ENCODE assay signal across 7 cellular contexts in the genomic region with DNA sequence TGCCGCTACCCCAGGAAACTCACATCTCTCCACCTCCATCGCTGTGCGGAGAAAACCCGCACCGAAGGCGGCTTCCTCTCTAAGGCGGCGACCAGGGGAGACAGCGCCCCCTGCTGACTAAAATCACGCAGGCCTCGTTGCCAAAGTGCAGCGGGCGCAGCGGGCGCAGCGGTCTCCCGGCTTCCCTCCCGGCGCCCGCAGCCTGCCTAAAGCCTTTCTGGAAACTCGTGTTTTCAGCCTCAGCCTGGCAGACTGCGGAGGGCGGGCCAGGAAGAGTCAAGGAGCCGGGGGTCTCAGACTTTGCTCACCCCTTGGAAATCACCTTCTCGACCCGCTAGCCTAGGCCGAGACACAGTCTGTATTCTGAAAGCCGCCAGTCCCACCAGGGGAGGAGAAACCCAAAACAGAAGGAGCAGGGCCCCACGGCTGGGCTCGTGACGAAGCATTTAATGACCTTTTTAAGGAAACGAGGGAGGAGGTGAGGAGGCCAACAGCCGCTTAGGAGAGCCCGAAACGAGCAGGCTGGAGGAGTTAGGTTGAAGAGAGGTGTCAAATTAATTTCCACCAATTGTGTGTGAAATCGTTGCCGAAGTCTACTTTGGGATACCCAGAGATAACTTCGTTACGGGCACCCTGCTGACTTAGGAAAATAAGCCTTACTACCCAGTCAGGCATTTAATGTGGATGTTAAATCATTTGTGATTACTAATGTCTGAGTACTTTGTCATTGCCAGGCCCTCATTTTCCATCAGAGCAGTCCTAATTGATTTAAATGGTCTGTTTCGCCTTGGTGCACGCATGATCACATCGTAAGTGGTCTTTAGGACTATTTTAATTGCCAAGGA. TPM values are rescaled to one million over a fixed set of nuclear protein-coding genes. Genes with fewer than 3 reads are reported as not detected.
DNase-seq lines count a peak whose midpoint lies in the region; ATAC-seq, FAIRE-seq and TF ChIP-seq lines count a peak whose summit lies in the region.

No MANE protein-coding gene starts in this region.

- RAD21 ChIA-PET in GM12878 (lab: Charles Lee; ENCODE audit: unreplicated experiment), result no interaction called here

- no TSS peak for BruUV-seq in GM12878 (replicated peaks; lab: Mats Ljungman, UMichigan)

- TF ChIP-seq CTCF in GM12878 (IDR thresholded peaks at IDR 0.05 in 2 of 3, conservative IDR thresholded peaks at IDR 0.05 in 1 of 3; ENCODE audit: control insufficient read depth in 2 of 3, extremely low read depth in 1 of 3, insufficient read depth in 1 of 3, low read depth in 3 of 3, low read length in 3 of 3) (peak; percentile 68 to 82 (median 81)), keratinocyte (optimal IDR thresholded peaks at IDR 0.05 in 1 of 3, IDR thresholded peaks at IDR 0.05 in 1 of 3, conservative IDR thresholded peaks at IDR 0.05 in 1 of 3; ENCODE audit: extremely low read depth in 1 of 3, insufficient read depth in 2 of 3, low read length in 3 of 3) (peak; percentile 67 to 84 (median 73))

- FAIRE-seq in GM12878 (lab: Jason Lieb, UNC) (no peak), keratinocyte (lab: Jason Lieb, UNC) (no peak)

- WGBS in GM12878 (ENCODE audit: insufficient coverage, insufficient replicate concordance, low lambda C conversion rate, missing lambda C conversion rate), result 21% methylated on average over 36 of the region's 42 CpGs

- no peaks in the 10 kb centered on the region; the same call in 2 of the 3 replicates for H3K9me3 ChIP-seq in GM12878 (replicated peaks; ENCODE audit: control insufficient read depth, insufficient read depth, low read length)
- H3K9me3 ChIP-seq in keratinocyte (ENCODE audit: control insufficient read depth, low read depth, low read length), result no peaks in the 10 kb centered on the region

- ATAC-seq in GM18858 (IDR thresholded peaks at IDR 0.05; ENCODE audit: unreplicated experiment) (peak; percentile 46), HG03280 (IDR thresholded peaks at IDR 0.05; ENCODE audit: unreplicated experiment) (peak; percentile 81), GM12878 (peak; percentile 89), GM19035 (IDR thresholded peaks at IDR 0.05; ENCODE audit: unreplicated experiment) (no peak)

- H2AFZ ChIP-seq in GM12878 (ENCODE audit: control insufficient read depth, low read depth, low read length) (no peak overlapping the region), keratinocyte (ENCODE audit: control insufficient read depth, low read length) (no peak overlapping the region)

- H3K27me3 ChIP-seq in GM12878 (replicated peaks in 1 of 2; ENCODE audit: control insufficient read depth in 2 of 2, insufficient read depth in 2 of 2, low read length in 1 of 2) (peaks cover 7 to 16% of the 10 kb centered on the region in 2 experiments), keratinocyte (ENCODE audit: control insufficient read depth, extremely low read depth, insufficient read depth, low read length) (peaks cover 60% of the 10 kb centered on the region)

- peak in 3 of 5 donors; percentile 24 to 55 (median 45) for DNase-seq in T-helper 1 cell
- DNase-seq in GM12878 (ENCODE audit: low read depth, low spot score), result no peak
- DNase-seq in keratinocyte (ENCODE audit: low read depth, low spot score), result no peak
- DNase-seq in stimulated activated CD4-positive, alpha-beta T cell treated with anti-CD3 and anti-CD28 coated beads, Interleukin-1b, Interleukin-23, amount 100 ng/mL, for 4 hours (ENCODE audit: low read depth in 2 of 2), result peak; percentile 41 to 54

- H3K36me3 ChIP-seq in GM12878 (ENCODE audit: control insufficient read depth in 2 of 2, insufficient read depth in 2 of 2, low read length in 1 of 2) (no peaks in the 10 kb centered on the region), keratinocyte (ENCODE audit: control insufficient read depth in 2 of 2, extremely low read depth in 1 of 2, insufficient read depth in 2 of 2, low read length in 2 of 2) (no peaks in the 10 kb centered on the region)

- TF ChIP-seq RAD21 in GM12878 (IDR thresholded peaks at IDR 0.05; ENCODE audit: insufficient read depth, low read depth, low read length), result peak; percentile 62

- POLR2A ChIA-PET in GM12878 (lab: Charles Lee), result no interaction called here

- H3K79me2 ChIP-seq in GM12878 (ENCODE audit: control insufficient read depth, insufficient read depth, low read length) (no peaks in the 10 kb centered on the region), keratinocyte (ENCODE audit: control insufficient read depth, insufficient read depth, low read length) (no peaks in the 10 kb centered on the region)

- no peak for TF ChIP-seq POLR2A in GM12878 (IDR thresholded peaks at IDR 0.05; ENCODE audit: low read depth, low read length)

- no peaks in the 10 kb centered on the region for H3K4me1 ChIP-seq in GM12878 (ENCODE audit: control insufficient read depth, insufficient read depth, low read length)
- H3K4me1 ChIP-seq in keratinocyte (ENCODE audit: control insufficient read depth, extremely low read depth, insufficient read depth, low read length), result no peaks in the 10 kb centered on the region

- SMC1A ChIA-PET in GM12878 (lab: Charles Lee; ENCODE audit: uncharacterized antibody, unreplicated experiment), result no interaction called here

- H3K27ac ChIP-seq in GM12878 (ENCODE audit: control insufficient read depth, insufficient read depth), result no peak overlapping the region
- H3K27ac ChIP-seq in keratinocyte (ENCODE audit: control insufficient read depth, insufficient read depth, low read length), result no peak overlapping the region

- dilution Hi-C loops in keratinocyte (cut with MboI; ENCODE audit: extremely low pct_ligation_motif_present, low sequenced_read_pairs), result no loop called here

- no peaks in the 10 kb centered on the region for H4K20me1 ChIP-seq in GM12878 (ENCODE audit: control insufficient read depth, insufficient read depth)
- H4K20me1 ChIP-seq in keratinocyte (ENCODE audit: control insufficient read depth, extremely low read depth, insufficient read depth, low read length), result no peaks in the 10 kb centered on the region

- H3K4me2 ChIP-seq in GM12878 (ENCODE audit: control insufficient read depth, insufficient read depth), result peak overlapping the region; percentile 7; the same call in 1 of the 2 replicates
- peak overlapping the region; percentile 9 for H3K4me2 ChIP-seq in keratinocyte (ENCODE audit: control insufficient read depth, extremely low read depth, insufficient read depth, low read depth, low read length)

- CTCF ChIA-PET in GM12878 (lab: Yijun Ruan, JAX), result interaction anchor here (0.9 to 1.4 kb wide), 2 partner anchors 200 to 202 kb away, joined by 3 read pairs; no protein-coding TSS in a partner anchor

- in situ Hi-C loops in GM12878 (cut with MboI), result no loop called here

- no peaks in the 10 kb centered on the region for H3K9me1 ChIP-seq in keratinocyte (ENCODE audit: control insufficient read depth, extremely low read depth, insufficient read depth, low read length)

- no peak overlapping the region for H3K9ac ChIP-seq in GM12878 (ENCODE audit: control insufficient read depth, insufficient read depth, low read length)
- H3K9ac ChIP-seq in keratinocyte (ENCODE audit: control insufficient read depth, extremely low read depth, insufficient read depth, low read length), result no peak overlapping the region

- H3K4me3 ChIP-seq in GM12878, result no peak overlapping the region
- no peak overlapping the region for H3K4me3 ChIP-seq in keratinocyte (ENCODE audit: control insufficient read depth in 2 of 3, extremely low read depth in 1 of 3, insufficient read depth in 2 of 3, low read depth in 1 of 3, low read length in 3 of 3)

- intact Hi-C loops in GM12878 (cut with micrococcal nuclease; ENCODE audit: unreplicated experiment), result loop anchor here (1.0 kb wide), 1 partner anchor 202 kb away; no protein-coding TSS in a partner anchor

- TF ChIP-seq EP300 in GM12878 (IDR thresholded peaks at IDR 0.05; ENCODE audit: borderline replicate concordance in 1 of 2, control insufficient read depth in 1 of 2, low read depth in 2 of 2, low read length in 2 of 2), result no peak

TF ChIP-seq in GM12878, 131 proteins besides CTCF, POLR2A, EP300 and RAD21 (continues in another document):
- TF ChIP-seq SMC3 (IDR thresholded peaks at IDR 0.05; ENCODE audit: borderline replicate concordance, low read length) (peak; percentile 53), PAX5 (IDR thresholded peaks at IDR 0.05; ENCODE audit: borderline replicate concordance, low read depth, low read length) (peak; percentile 24; the same call in 1 of the 2 replicates)

RNA-seq across cellular contexts. Expression of a gene that starts 7.3 kb away (rescaled TPM):
- not detected in 2 replicates for total RNA-seq in GM12878 (2013; cell fraction: nucleolus; rRNA removed)
- total RNA-seq in GM12878 (2014; rRNA removed) (not detected in 2 replicates), GM12878 (2014; rRNA removed; fragmentation: Illumina TruSeq; extraction: Trizol) (not detected in 2 replicates), GM12878 (2021) (not detected in 2 replicates)
- polyA plus RNA-seq in GM12878 (2011; ENCODE audit: low read depth), result not detected
- polyA plus RNA-seq in GM12878 (2011; rRNA removed) (not detected in 2 replicates), GM12878 (2014; fragmentation: Illumina TruSeq; extraction: Trizol) (not detected in 2 replicates), GM12878 (2014; fragmentation: Nextera tagmentation; extraction: Ambion mirVana) (not detected), GM12878 (2014; rRNA removed) (not detected in 2 replicates), GM12878 (2016; fragmentation: Nextera tagmentation; extraction: Ambion mirVana) (not detected), keratinocyte (not detected in 3 replicates)
- polyA plus RNA-seq in GM12878 (2011; cell fraction: cytosol; rRNA removed), result not detected in 2 replicates
- not detected in 2 replicates for polyA plus RNA-seq in GM12878 (2011; cell fraction: nucleus; rRNA removed)
- not detected in 2 replicates for polyA plus RNA-seq in GM12878 (2012)
- not detected in 2 replicates for polyA minus RNA-seq in GM12878 (2011; rRNA and poly(A)+ RNA removed)
- polyA minus RNA-seq in GM12878 (2011; cell fraction: cytosol; rRNA and poly(A)+ RNA removed), result not detected in 2 replicates
- not detected in 2 replicates for polyA minus RNA-seq in GM12878 (2011; cell fraction: nucleus; rRNA and poly(A)+ RNA removed)
- polyA plus RNA-seq in keratinocyte (2011; ENCODE audit: low read depth), result not detected
- polyA plus RNA-seq in keratinocyte (2011; cell fraction: cytosol; rRNA removed), result not detected in 2 replicates
- not detected in 2 replicates for polyA plus RNA-seq in keratinocyte (2011; cell fraction: nucleus; rRNA removed)
- not detected in 2 replicates for polyA plus RNA-seq in keratinocyte (2012; ENCODE audit: low replicate concordance)
- not detected in 3 replicates for polyA minus RNA-seq in keratinocyte
- polyA minus RNA-seq in keratinocyte (2011; cell fraction: cytosol; rRNA and poly(A)+ RNA removed), result not detected
- not detected in 2 replicates for polyA minus RNA-seq in keratinocyte (2011; cell fraction: nucleus; rRNA and poly(A)+ RNA removed)

Comparison
In these comparisons a context has a peak if more than half of its experiments do, and no peak if none do; other contexts are left out.
1. DNase-seq: peak in T-helper 1 cell (3 of 5) and stimulated activated CD4-positive, alpha-beta T cell treated with anti-CD3 and anti-CD28 coated beads, Interleukin-1b, Interleukin-23, amount 100 ng/mL, for 4 hours (2 of 2); none in GM12878 (single experiment) and keratinocyte (single experiment).